ENCODE assay signal across 8 cellular contexts in the genomic region with DNA sequence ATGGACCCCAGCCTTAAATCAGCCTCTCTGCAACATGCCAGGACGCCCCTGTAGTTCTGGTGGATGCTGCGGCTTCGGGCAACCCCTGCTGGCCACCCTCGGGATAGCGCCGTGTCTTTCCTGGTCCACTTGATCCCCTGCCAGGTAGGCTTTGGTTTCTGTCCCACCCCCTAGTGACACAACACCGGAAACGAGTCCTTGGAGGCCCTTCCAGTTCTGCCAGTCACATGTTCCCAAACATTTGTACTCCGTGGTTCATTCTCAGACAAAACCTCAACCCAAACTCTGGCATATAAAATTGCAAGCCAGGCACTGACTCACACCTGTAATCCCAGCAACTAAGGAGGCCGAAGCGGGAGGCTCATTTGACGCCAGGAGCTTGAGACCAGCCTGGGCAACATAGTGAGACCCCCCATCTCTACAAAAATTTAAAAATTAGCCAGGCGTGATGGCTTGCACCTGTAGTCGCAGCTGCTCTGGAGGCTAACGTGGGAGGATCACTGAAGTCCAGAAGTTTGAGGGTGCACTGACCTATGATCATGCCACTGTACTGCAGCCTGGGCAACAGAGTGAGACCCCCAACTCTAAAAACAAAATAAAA. TPM values are rescaled to one million over a fixed set of nuclear protein-coding genes. Genes with fewer than 3 reads are reported as not detected.
DNase-seq lines count a peak whose midpoint lies in the region; ATAC-seq and TF ChIP-seq lines count a peak whose summit lies in the region.

No MANE protein-coding gene starts in this region.

- intact Hi-C loops in right cardiac atrium (cut with DNase I) (loop anchor here in 2 of 4 donors (5.0 kb wide), 1 partner anchor 46 kb away; no protein-coding TSS in a partner anchor), sciatic nerve (cut with DNase I) (no loop called here)

- DNase-seq in NB4 (ENCODE audit: low read depth) (peak; percentile 70), T follicular helper cell (ENCODE audit: low read depth) (peak; percentile 61), amygdala (lab: John Stamatoyannopoulos, UW) (peak in 55 of 56 donors; percentile 13 to 90 (median 73)), right cardiac atrium (peak; percentile 86 to 93 (median 91)), sciatic nerve (ENCODE audit: low spot score) (peak; percentile 87)

- H3K27me3 ChIP-seq in ACC112 (ENCODE audit: insufficient read depth, low read length) (peaks cover 2% of the 10 kb centered on the region; the same call in 1 of the 2 replicates), right cardiac atrium (ENCODE audit: control insufficient read depth, insufficient read depth) (no peaks in the 10 kb centered on the region)

- ATAC-seq in GM18502 (IDR thresholded peaks at IDR 0.05; ENCODE audit: poor library complexity, unreplicated experiment) (peak; percentile 63), right cardiac atrium (peak; percentile 85 to 89), sciatic nerve (peak; percentile 91), HG03045 (IDR thresholded peaks at IDR 0.05; ENCODE audit: unreplicated experiment) (no peak)

- peaks cover 10% of the 10 kb centered on the region for H3K4me1 ChIP-seq in ACC112 (ENCODE audit: control insufficient read depth, insufficient read depth, low read length, unreplicated experiment)
- no peaks in the 10 kb centered on the region for H3K4me1 ChIP-seq in right cardiac atrium (ENCODE audit: control insufficient read depth, insufficient read depth, low read length)

- TF ChIP-seq CTCF in NB4 (IDR thresholded peaks at IDR 0.05; ENCODE audit: low read depth, low read length) = peak; percentile 98

- no peaks in the 10 kb centered on the region for H3K36me3 ChIP-seq in ACC112 (ENCODE audit: insufficient read depth, low read length)

- WGBS in right cardiac atrium = 31% methylated on average over 15 of the region's 15 CpGs

- H3K4me3 ChIP-seq in ACC112 (ENCODE audit: low read depth, low read length) (no peak overlapping the region), NB4 (ENCODE audit: low read depth, low read length) (no peak overlapping the region), right cardiac atrium (ENCODE audit: low read length) (no peak overlapping the region)

- H2AFZ ChIP-seq in ACC112 (ENCODE audit: low read length, unreplicated experiment) = peak overlapping the region; percentile 58

- H3K79me2 ChIP-seq in ACC112 (ENCODE audit: control insufficient read depth, insufficient read depth, low read length, unreplicated experiment) = no peaks in the 10 kb centered on the region

- H3K27ac ChIP-seq in ACC112 (ENCODE audit: low read depth, low read length) (peak overlapping the region; percentile 17; the same call in 1 of the 2 replicates), right cardiac atrium (ENCODE audit: low read length) (no peak overlapping the region)

- H3K9me3 ChIP-seq in right cardiac atrium (ENCODE audit: control insufficient read depth, low read length) = no peaks in the 10 kb centered on the region

- TF ChIP-seq POLR2A in NB4 (IDR thresholded peaks at IDR 0.05; ENCODE audit: extremely low read depth, insufficient read length) = no peak

RNA-seq across cellular contexts. Expression of a gene that starts 37.0 kb away (rescaled TPM):
- total RNA-seq in right cardiac atrium (not detected), sciatic nerve (8.6 TPM)
- not detected for polyA plus RNA-seq in right cardiac atrium

RNA-seq across cellular contexts. Expression of a gene that starts 42.0 kb away (rescaled TPM):
- total RNA-seq in right cardiac atrium (1 to 10 TPM; 2.0 to 4.9 (median 3.9) TPM), sciatic nerve (10.1 TPM)
- polyA plus RNA-seq in right cardiac atrium = 1.2 TPM

RNA-seq across cellular contexts. Expression of a gene that starts 51.0 kb away (rescaled TPM):
- total RNA-seq in right cardiac atrium (not detected), sciatic nerve (0.98 TPM)
- 0.09 TPM for polyA plus RNA-seq in right cardiac atrium
